ENCODE assay signal across 21 cellular contexts in the genomic region with DNA sequence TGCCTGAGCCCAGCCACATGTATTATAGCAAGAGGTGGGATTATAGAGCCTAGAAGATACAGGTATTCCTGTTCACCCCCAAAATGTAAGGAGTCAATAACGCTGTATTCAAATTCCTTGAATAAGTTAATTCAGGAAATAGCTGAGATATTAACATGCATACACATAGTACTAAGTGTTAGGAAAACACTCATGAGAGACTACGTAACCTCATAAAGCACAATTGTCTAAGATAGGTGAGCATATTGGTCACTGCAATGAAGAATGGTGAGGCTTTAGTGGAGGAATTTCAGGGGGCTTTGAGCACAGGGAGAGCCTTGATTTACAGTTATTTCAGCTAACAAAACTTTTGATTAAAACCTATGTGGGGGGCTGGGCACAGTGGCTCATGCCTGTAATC.
DNase-seq lines count a peak whose midpoint lies in the region; ATAC-seq and TF ChIP-seq lines count a peak whose summit lies in the region.
"Had no signal": no experiment of that assay in that cellular context is flagged by ENCODE, and none has a peak within 500 bp of the region (broad histone marks: within the 10 kb centered on the region; RNA-seq: fewer than 3 reads in every experiment).

No MANE protein-coding gene starts in this region.

- H3K9ac ChIP-seq in duodenal mucosa (ENCODE audit: low read depth in 1 of 2, low read length in 2 of 2) (no peak overlapping the region), mesendoderm (ENCODE audit: low read length) (no peak overlapping the region)
- H3K9ac ChIP-seq: KMS-11 had no signal

- H3K4me1 ChIP-seq in duodenal mucosa (ENCODE audit: control insufficient read depth in 1 of 2, insufficient read depth in 2 of 2, low read length in 2 of 2) (peaks cover 13 to 48% of the 10 kb centered on the region in 2 donors), psoas muscle (peaks cover 20% of the 10 kb centered on the region), mesendoderm (ENCODE audit: control insufficient read depth, low read depth, low read length) (no peaks in the 10 kb centered on the region)
- H3K4me1 ChIP-seq: tibial artery had no signal

- no peak overlapping the region for H2AK5ac ChIP-seq in mesendoderm (ENCODE audit: low read length)

- no peaks in the 10 kb centered on the region for H3K79me1 ChIP-seq in mesendoderm (ENCODE audit: low read length)

- H3K9me3 Mint-ChIP-seq in activated T-cell treated with anti-CD3 and anti-CD28 coated beads, Interleukin-2, amount 50 U/mL, for 24 hours = no peaks in the 10 kb centered on the region
- peaks cover 16% of the 10 kb centered on the region for H3K9me3 Mint-ChIP-seq in HFFc6
- H3K9me3 Mint-ChIP-seq: activated T-cell treated with anti-CD3 and anti-CD28 coated beads, Interleukin-2, amount 50 U/mL, for 4 hours had no signal

- intact Hi-C loops in psoas muscle (cut with DNase I) = no loop called here

- no peak overlapping the region for H3K4me2 ChIP-seq in mesendoderm (ENCODE audit: low read length)
- H3K4me2 ChIP-seq: KMS-11 had no signal

- no peak overlapping the region for H2BK120ac ChIP-seq in mesendoderm (ENCODE audit: low read depth, low read length)

- H4K5ac ChIP-seq in mesendoderm (ENCODE audit: low read length) = no peak overlapping the region

- DNase-seq in activated T-cell treated with anti-CD3 and anti-CD28 coated beads, Interleukin-2, amount 50 U/mL, for 24 hours = no peak
- no peak for DNase-seq in activated T-cell treated with anti-CD3 and anti-CD28 coated beads for 4 hours
- no peak for DNase-seq in HFFc6
- DNase-seq in psoas muscle = no peak
- no peak for DNase-seq in central memory CD4-positive, alpha-beta T cell
- DNase-seq in mesendoderm = no peak
- no peak for DNase-seq in stimulated activated CD4-positive, alpha-beta T cell treated with anti-CD3 and anti-CD28 coated beads, Interleukin-4, amount 100 ng/mL, for 4 hours
- DNase-seq: activated CD4-positive, CD25-positive, alpha-beta regulatory T cell treated with anti-CD3 and anti-CD28 coated beads, Interleukin-2, amount 50 U/mL, for 72 hours; activated naive CD4-positive, alpha-beta T cell; activated T-cell treated with anti-CD3 and anti-CD28 coated beads, Interleukin-2, amount 50 U/mL, for 4 hours; amygdala; effector memory CD4-positive, alpha-beta T cell; foreskin melanocyte; hippocampal formation; naive thymus-derived CD4-positive, alpha-beta T cell; NCI-H1417; NCI-H2029 treated with DMSO at 0.1 percent for 48 hours; NCI-H69; tibial artery had no signal

- H3K18ac ChIP-seq in mesendoderm (ENCODE audit: low read length) = no peak overlapping the region

- H3K4me1 Mint-ChIP-seq in activated T-cell treated with anti-CD3 and anti-CD28 coated beads, Interleukin-2, amount 50 U/mL, for 24 hours (ENCODE audit: low read depth) = peaks cover 59% of the 10 kb centered on the region
- peaks cover 86% of the 10 kb centered on the region for H3K4me1 Mint-ChIP-seq in HFFc6 (ENCODE audit: low read depth)

- peak overlapping the region; percentile 22 for H3K27ac ChIP-seq in duodenal mucosa (ENCODE audit: low read depth, low read length)
- H3K27ac ChIP-seq in psoas muscle = peak overlapping the region; percentile 63
- H3K27ac ChIP-seq in mesendoderm (ENCODE audit: low read depth, low read length) = no peak overlapping the region
- H3K27ac ChIP-seq: KMS-11, tibial artery had no signal

- H3K4ac ChIP-seq in mesendoderm (ENCODE audit: low read depth, low read length) = no peak overlapping the region

- no peak overlapping the region for H2BK5ac ChIP-seq in mesendoderm (ENCODE audit: low read length)

- H3K23ac ChIP-seq in mesendoderm (ENCODE audit: low read length) = no peak overlapping the region

- no peak for ATAC-seq in psoas muscle
- ATAC-seq: naive thymus-derived CD4-positive, alpha-beta T cell had no signal

- TF ChIP-seq CTCF in HFFc6 (IDR thresholded peaks at IDR 0.05) (no peak), psoas muscle (IDR thresholded peaks at IDR 0.05) (no peak)

- no peak overlapping the region for H3K4me3 Mint-ChIP-seq in activated T-cell treated with anti-CD3 and anti-CD28 coated beads, Interleukin-2, amount 50 U/mL, for 24 hours
- peak overlapping the region; percentile 55 for H3K4me3 Mint-ChIP-seq in HFFc6
- H3K4me3 Mint-ChIP-seq: activated T-cell treated with anti-CD3 and anti-CD28 coated beads, Interleukin-2, amount 50 U/mL, for 4 hours; naive thymus-derived CD4-positive, alpha-beta T cell had no signal

- peak overlapping the region; percentile 79 for H3K27ac Mint-ChIP-seq in activated T-cell treated with anti-CD3 and anti-CD28 coated beads, Interleukin-2, amount 50 U/mL, for 24 hours
- H3K27ac Mint-ChIP-seq in HFFc6 = peak overlapping the region; percentile 75

- 95 to 99% (median 97%) methylated on average over 2 of the region's 2 CpGs for WGBS in psoas muscle, 3 donors
- no CpG with 5 or more reads among the region's 2 CpGs for WGBS in mesendoderm (ENCODE audit: extremely low coverage, insufficient coverage, low lambda C conversion rate)

- no peak overlapping the region for H3K56ac ChIP-seq in mesendoderm (ENCODE audit: low read length)

- H4K8ac ChIP-seq in mesendoderm (ENCODE audit: low read depth, low read length) = no peak overlapping the region

- no peaks in the 10 kb centered on the region for H3K27me3 Mint-ChIP-seq in activated T-cell treated with anti-CD3 and anti-CD28 coated beads, Interleukin-2, amount 50 U/mL, for 24 hours
- peaks cover 38% of the 10 kb centered on the region for H3K27me3 Mint-ChIP-seq in HFFc6 (ENCODE audit: insufficient read depth)
- H3K27me3 Mint-ChIP-seq: naive thymus-derived CD4-positive, alpha-beta T cell had no signal

- H3K9me3 ChIP-seq in duodenal mucosa (ENCODE audit: control insufficient read depth in 1 of 2, low read length in 2 of 2) = no peaks in the 10 kb centered on the region
- H3K9me3 ChIP-seq in psoas muscle = no peaks in the 10 kb centered on the region
- H3K9me3 ChIP-seq: tibial artery had no signal

- H3K4me3 ChIP-seq in duodenal mucosa (ENCODE audit: low read depth in 1 of 2, low read length in 2 of 2) (peak overlapping the region in 1 of 2 donors; percentile 36), psoas muscle (no peak overlapping the region), mesendoderm (ENCODE audit: low read length) (no peak overlapping the region)
- H3K4me3 ChIP-seq: tibial artery had no signal

- H3K36me3 Mint-ChIP-seq in activated T-cell treated with anti-CD3 and anti-CD28 coated beads, Interleukin-2, amount 50 U/mL, for 24 hours (ENCODE audit: low read depth) = peaks cover 19% of the 10 kb centered on the region
- peaks cover 73% of the 10 kb centered on the region for H3K36me3 Mint-ChIP-seq in HFFc6 (ENCODE audit: low read depth)

- no peaks in the 10 kb centered on the region for H3K79me2 ChIP-seq in mesendoderm (ENCODE audit: control insufficient read depth, insufficient read depth, low read length)

- H3K27me3 ChIP-seq in duodenal mucosa (ENCODE audit: control insufficient read depth in 1 of 2, insufficient read depth in 2 of 2, low read length in 2 of 2) = no peaks in the 10 kb centered on the region
- no peaks in the 10 kb centered on the region for H3K27me3 ChIP-seq in psoas muscle (ENCODE audit: insufficient read depth in 3 of 3, low read length in 2 of 3)
- H3K27me3 ChIP-seq in mesendoderm (ENCODE audit: insufficient read depth, low read length, poor library complexity) = no peaks in the 10 kb centered on the region
- H3K27me3 ChIP-seq: tibial artery had no signal

- H3K36me3 ChIP-seq in duodenal mucosa (ENCODE audit: control insufficient read depth in 1 of 2, insufficient read depth in 2 of 2, low read length in 2 of 2) (peaks cover 11 to 26% of the 10 kb centered on the region in 2 donors), psoas muscle (ENCODE audit: insufficient read depth in 1 of 2, low read depth in 1 of 2) (peaks cover 10 to 66% of the 10 kb centered on the region in 2 donors), mesendoderm (ENCODE audit: control insufficient read depth, insufficient read depth, low read length) (no peaks in the 10 kb centered on the region)

- H2BK15ac ChIP-seq in mesendoderm (replicated peaks; ENCODE audit: low read depth) = no peak overlapping the region
